Comparison of ENCODE assay signal across 1 cellular context in genomic region chr6:11317885-11318771, GRCh38.
TF ChIP-seq lines count a peak whose summit lies in the region.

No MANE protein-coding gene starts in this region.

TF ChIP-seq in HepG2, 621 proteins besides CTCF, POLR2A, EP300 and RAD21 (continued from another document):
- no peak for TF ChIP-seq AFF4 (CRISPR knock-in tag; IDR thresholded peaks at IDR 0.05)
